Comparison of ENCODE assay signal across 2 cellular contexts in genomic region chr4:163330828-163331628, GRCh38.
TF ChIP-seq lines count a peak whose summit lies in the region.

No MANE protein-coding gene starts in this region.

TF ChIP-seq in liver, 16 proteins besides CTCF, POLR2A, EP300 and RAD21:
- TF ChIP-seq GABPA (IDR thresholded peaks at IDR 0.05 in 1 of 2, conservative IDR thresholded peaks at IDR 0.05 in 1 of 2) (no peak), JUND (IDR thresholded peaks at IDR 0.05) (no peak), EGR1 (IDR thresholded peaks at IDR 0.05; ENCODE audit: low read depth in 2 of 2) (no peak), HNF4G (IDR thresholded peaks at IDR 0.05) (no peak), ZBTB33 (IDR thresholded peaks at IDR 0.05) (no peak), YY1 (IDR thresholded peaks at IDR 0.05) (no peak), ATF3 (IDR thresholded peaks at IDR 0.05) (no peak), FOXA1 (IDR thresholded peaks at IDR 0.05) (no peak)

TF ChIP-seq in HepG2, 621 proteins besides CTCF, POLR2A, EP300 and RAD21:
- TF ChIP-seq ZNF224 (CRISPR knock-in tag; IDR thresholded peaks at IDR 0.05), result no peak
